ENCODE assay signal across 7 cellular contexts in genomic region chr3:105868450-105868744, GRCh38. TPM values are rescaled to one million over a fixed set of nuclear protein-coding genes. Genes with fewer than 3 reads are reported as not detected.
A peak's percentile ranks its signal among the peaks of the same experiment; 100 is the strongest.
DNase-seq lines count a peak whose midpoint lies in the region; ATAC-seq and TF ChIP-seq lines count a peak whose summit lies in the region.

No MANE protein-coding gene starts in this region.

- TF ChIP-seq POLR2A in erythroblast (IDR thresholded peaks at IDR 0.05; ENCODE audit: low read length): no peak

- no peak for TF ChIP-seq CTCF in mucosa of descending colon (IDR thresholded peaks at IDR 0.05)

- peak overlapping the region; percentile 81 for H3K4me3 ChIP-seq in Jurkat, Clone E6-1 (ENCODE audit: low read length)
- H3K4me3 ChIP-seq in mucosa of descending colon: peak overlapping the region; percentile 97

- intact Hi-C loops in mucosa of descending colon (cut with DNase I, micrococcal nuclease): loop anchor here in 1 of 2 donors (10.0 kb wide), 1 partner anchor 184 kb away; no protein-coding TSS in a partner anchor

- H3K36me3 ChIP-seq in ES-I3 (ENCODE audit: insufficient read depth, low read length): no peaks in the 10 kb centered on the region
- no peaks in the 10 kb centered on the region for H3K36me3 ChIP-seq in mucosa of descending colon (ENCODE audit: low read depth)

- ATAC-seq in GM21576 (IDR thresholded peaks at IDR 0.05; ENCODE audit: unreplicated experiment): peak; percentile 4
- peak; percentile 51 for ATAC-seq in mucosa of descending colon

- H3K9ac ChIP-seq in ES-I3 (ENCODE audit: low read depth, low read length): peak overlapping the region; percentile 94

- DNase-seq in Jurkat, Clone E6-1 (ENCODE audit: low read depth, low spot score): no peak
- peak; percentile 35 to 36 for DNase-seq in activated CD4-positive, alpha-beta T cell treated with anti-CD3 and anti-CD28 coated beads, Interleukin-2, amount 50 U/mL, for 48 hours
- DNase-seq in erythroblast (lab: John Stamatoyannopoulos, UW): peak; percentile 63 to 73
- peak; percentile 55 to 80 (median 77) for DNase-seq in mucosa of descending colon
- peak; percentile 53 for DNase-seq in ureter (ENCODE audit: low spot score)

- H3K9me3 ChIP-seq in ES-I3 (ENCODE audit: control insufficient read depth, insufficient read depth, low read length): no peaks in the 10 kb centered on the region
- H3K9me3 ChIP-seq in mucosa of descending colon: no peaks in the 10 kb centered on the region

- H3K4me1 ChIP-seq in ES-I3 (ENCODE audit: insufficient read depth, low read length) (peaks cover 10% of the 10 kb centered on the region; the same call in 1 of the 2 replicates), mucosa of descending colon (ENCODE audit: low read depth) (peaks cover 19% of the 10 kb centered on the region)

RNA-seq across cellular contexts. Expression of gene CBLB, which starts 0.4 kb away (rescaled TPM):
- polyA plus RNA-seq in Jurkat, Clone E6-1 (2012; ENCODE audit: insufficient read depth, insufficient read length): 10.4 TPM
- total RNA-seq in mucosa of descending colon: 10 to 100 TPM; 41.7 to 52.2 (median 51.0) TPM
- 90.8 TPM for total RNA-seq in ureter
